In genomic region chr3:65875395-65876027, GRCh38 we compare ENCODE assay signal across 1 cellular context.
TF ChIP-seq lines count a peak whose summit lies in the region.

No MANE protein-coding gene starts in this region.

TF ChIP-seq in HepG2, 621 proteins besides CTCF, POLR2A, EP300 and RAD21 (continued from another document and continues in another):
- no peak for TF ChIP-seq MBD4 (IDR thresholded peaks at IDR 0.05; ENCODE audit: borderline replicate concordance, low read length)
- no peak for TF ChIP-seq RFX1 (IDR thresholded peaks at IDR 0.05)
- no peak for TF ChIP-seq ZSCAN9 (CRISPR knock-in tag; IDR thresholded peaks at IDR 0.05; ENCODE audit: borderline replicate concordance)
- no peak for TF ChIP-seq ZNF101 (CRISPR knock-in tag; IDR thresholded peaks at IDR 0.05; ENCODE audit: borderline replicate concordance, low read depth)
- no peak for TF ChIP-seq MYNN (CRISPR knock-in tag; IDR thresholded peaks at IDR 0.05; ENCODE audit: low read depth)
- no peak for TF ChIP-seq IKZF1 (IDR thresholded peaks at IDR 0.05)
- TF ChIP-seq MED13 (CRISPR knock-in tag; IDR thresholded peaks at IDR 0.05), result no peak
- no peak for TF ChIP-seq ZMAT3 (CRISPR knock-in tag; conservative IDR thresholded peaks at IDR 0.05)
- TF ChIP-seq USF2 (IDR thresholded peaks at IDR 0.05; ENCODE audit: low read depth, low read length), result no peak
- no peak for TF ChIP-seq USF2 (CRISPR knock-in tag; IDR thresholded peaks at IDR 0.05; ENCODE audit: borderline replicate concordance)
- no peak for TF ChIP-seq ZNF782 (CRISPR knock-in tag; IDR thresholded peaks at IDR 0.05; ENCODE audit: borderline replicate concordance)
- no peak for TF ChIP-seq ZFP36 (IDR thresholded peaks at IDR 0.05; ENCODE audit: borderline replicate concordance, low read depth, low read length, partially characterized antibody)
- TF ChIP-seq ZMYM4 (CRISPR knock-in tag; IDR thresholded peaks at IDR 0.05), result peak; percentile 49; the same call in 1 of the 2 replicates
- no peak for TF ChIP-seq ZNF24 (IDR thresholded peaks at IDR 0.05)
- TF ChIP-seq SNAPC2 (CRISPR knock-in tag; IDR thresholded peaks at IDR 0.05), result no peak
- TF ChIP-seq KAT7 (CRISPR knock-in tag; IDR thresholded peaks at IDR 0.05; ENCODE audit: borderline replicate concordance), result no peak
- TF ChIP-seq MTF1 (CRISPR knock-in tag; IDR thresholded peaks at IDR 0.05), result no peak
- TF ChIP-seq ZBTB43 (CRISPR knock-in tag; conservative IDR thresholded peaks at IDR 0.05), result no peak
- TF ChIP-seq ZZZ3 (CRISPR knock-in tag; IDR thresholded peaks at IDR 0.05; ENCODE audit: borderline replicate concordance), result no peak
- TF ChIP-seq NCOA2 (CRISPR knock-in tag; IDR thresholded peaks at IDR 0.05), result 0 out of 2 replicates have a peak, but pooled peaks have one; percentile 16
- no peak for TF ChIP-seq ZNF510 (CRISPR knock-in tag; IDR thresholded peaks at IDR 0.05; ENCODE audit: low read depth)
- no peak for TF ChIP-seq CENPX (CRISPR knock-in tag; IDR thresholded peaks at IDR 0.05)
- no peak for TF ChIP-seq AGO2 (optimal IDR thresholded peaks at IDR 0.05; ENCODE audit: low read depth, low read length)
- TF ChIP-seq ZNF230 (CRISPR knock-in tag; IDR thresholded peaks at IDR 0.05), result no peak
- TF ChIP-seq MYC (CRISPR knock-in tag; IDR thresholded peaks at IDR 0.05; ENCODE audit: borderline replicate concordance), result no peak
- no peak for TF ChIP-seq U2AF1 (optimal IDR thresholded peaks at IDR 0.05; ENCODE audit: low read depth, low read length)
- no peak for TF ChIP-seq ZNF747 (CRISPR knock-in tag; IDR thresholded peaks at IDR 0.05; ENCODE audit: borderline replicate concordance)
- no peak for TF ChIP-seq ZSCAN31 (CRISPR knock-in tag; IDR thresholded peaks at IDR 0.05; ENCODE audit: low read depth)
- TF ChIP-seq BCL3 (CRISPR knock-in tag; IDR thresholded peaks at IDR 0.05), result no peak
- TF ChIP-seq HBP1 (CRISPR knock-in tag; IDR thresholded peaks at IDR 0.05; ENCODE audit: low read depth), result no peak
- TF ChIP-seq NFYB (CRISPR knock-in tag; IDR thresholded peaks at IDR 0.05), result no peak
- TF ChIP-seq SSRP1 (CRISPR knock-in tag; IDR thresholded peaks at IDR 0.05), result no peak
- no peak for TF ChIP-seq MATR3 (CRISPR knock-in tag; IDR thresholded peaks at IDR 0.05)
- no peak for TF ChIP-seq ZBTB10 (CRISPR knock-in tag; IDR thresholded peaks at IDR 0.05; ENCODE audit: borderline replicate concordance)
- TF ChIP-seq BRD4 (CRISPR knock-in tag; IDR thresholded peaks at IDR 0.05), result no peak
- TF ChIP-seq SCMH1 (CRISPR knock-in tag; IDR thresholded peaks at IDR 0.05; ENCODE audit: borderline replicate concordance), result no peak
- 0 out of 2 replicates have a peak, but pooled peaks have one; percentile 19 for TF ChIP-seq NR2F6 (IDR thresholded peaks at IDR 0.05)
- no peak for TF ChIP-seq NR2F6 (CRISPR knock-in tag; IDR thresholded peaks at IDR 0.05)
- no peak for TF ChIP-seq RBM39 (IDR thresholded peaks at IDR 0.05; ENCODE audit: low read depth, low read length, poor library complexity, severe bottlenecking)
- no peak for TF ChIP-seq IRX3 (CRISPR knock-in tag; IDR thresholded peaks at IDR 0.05; ENCODE audit: borderline replicate concordance, low read depth)
- no peak for TF ChIP-seq CREB3 (CRISPR knock-in tag; IDR thresholded peaks at IDR 0.05)
- no peak for TF ChIP-seq ZNF530 (CRISPR knock-in tag; IDR thresholded peaks at IDR 0.05; ENCODE audit: low read depth)
- no peak for TF ChIP-seq GLMP (CRISPR knock-in tag; IDR thresholded peaks at IDR 0.05; ENCODE audit: borderline replicate concordance)
- no peak for TF ChIP-seq ZNF816 (CRISPR knock-in tag; IDR thresholded peaks at IDR 0.05; ENCODE audit: borderline replicate concordance)
- no peak for TF ChIP-seq ATF7-NPFF (CRISPR knock-in tag; IDR thresholded peaks at IDR 0.05; ENCODE audit: low read depth)
- no peak for TF ChIP-seq ZBTB20 (CRISPR knock-in tag; IDR thresholded peaks at IDR 0.05; ENCODE audit: borderline replicate concordance, low read depth)
- no peak for TF ChIP-seq PRDM10 (CRISPR knock-in tag; IDR thresholded peaks at IDR 0.05; ENCODE audit: low read depth)
- no peak for TF ChIP-seq ZNF644 (CRISPR knock-in tag; IDR thresholded peaks at IDR 0.05; ENCODE audit: low read depth)
- no peak for TF ChIP-seq MED8 (CRISPR knock-in tag; IDR thresholded peaks at IDR 0.05; ENCODE audit: insufficient replicate concordance)
- TF ChIP-seq ZNF331 (CRISPR knock-in tag; IDR thresholded peaks at IDR 0.05), result 0 out of 2 replicates have a peak, but pooled peaks have one; percentile 13
- TF ChIP-seq THYN1 (CRISPR knock-in tag; IDR thresholded peaks at IDR 0.05; ENCODE audit: borderline replicate concordance, low read depth), result no peak
- TF ChIP-seq ZNF737 (CRISPR knock-in tag; IDR thresholded peaks at IDR 0.05; ENCODE audit: borderline replicate concordance), result no peak
- TF ChIP-seq DRAP1 (CRISPR knock-in tag; IDR thresholded peaks at IDR 0.05), result no peak
- no peak for TF ChIP-seq POLR2G (IDR thresholded peaks at IDR 0.05; ENCODE audit: low read depth, low read length)
- TF ChIP-seq ZBTB37 (CRISPR knock-in tag; IDR thresholded peaks at IDR 0.05), result no peak
